ENCODE assay signal across 26 cellular contexts in genomic region chr11:47342036-47342803, GRCh38. TPM values are rescaled to one million over a fixed set of nuclear protein-coding genes. Genes with fewer than 3 reads are reported as not detected.
"Had no signal": no experiment of that assay in that cellular context is flagged by ENCODE, and none has a peak within 500 bp of the region (broad histone marks: within the 10 kb centered on the region; RNA-seq: fewer than 3 reads in every experiment).

No MANE protein-coding gene starts in this region.

- H3K27ac Mint-ChIP-seq: activated CD4-positive, alpha-beta memory T cell treated with anti-CD3 and anti-CD28 coated beads, Interleukin-2, amount 10 ng/mL, durations not matched to agents 7 days and 5 days; activated CD4-positive, alpha-beta T cell treated with anti-CD3 and anti-CD28 coated beads, Interleukin-2, amount 10 ng/mL, durations not matched to agents 7 days and 5 days; natural killer cell; stimulated activated memory B cell treated with anti-CD40 and anti-IgM and Interleukin-4, amounts not matched to agents 10 μg/mL and 1 μg/mL and 100 μg/mL, for 72 hours had no signal

- ATAC-seq: activated naive CD4-positive, alpha-beta T cell treated with anti-CD3 and anti-CD28 coated beads, Interleukin-2, amount 50 U/mL, for 72 hours; activated T-cell treated with anti-CD3 and anti-CD28 coated beads, Interleukin-2, amount 50 U/mL, for 4 hours; foreskin keratinocyte; natural killer cell; stimulated activated memory B cell treated with anti-CD40 and anti-IgM and Interleukin-4, amounts not matched to agents 10 μg/mL and 1 μg/mL and 100 μg/mL, for 72 hours; stimulated activated naive CD8-positive, alpha-beta T cell treated with anti-CD3 and anti-CD28 coated beads, Interleukin-15, amount 100 ng/mL, for 72 hours had no signal

- H3K9me3 ChIP-seq: breast epithelium, esophagus muscularis mucosa, vagina had no signal

- H3K36me3 ChIP-seq: breast epithelium, vagina had no signal

- H3K9me3 Mint-ChIP-seq: activated CD4-positive, alpha-beta memory T cell treated with anti-CD3 and anti-CD28 coated beads, Interleukin-2, amount 10 ng/mL, durations not matched to agents 7 days and 5 days; activated CD4-positive, alpha-beta T cell treated with anti-CD3 and anti-CD28 coated beads, Interleukin-2, amount 10 ng/mL, durations not matched to agents 7 days and 5 days; activated naive CD4-positive, alpha-beta T cell treated with anti-CD3 and anti-CD28 coated beads, Interleukin-2, amount 50 U/mL, for 72 hours; activated T-cell treated with anti-CD3 and anti-CD28 coated beads, Interleukin-2, amount 50 U/mL, for 4 hours; memory B cell; natural killer cell; stimulated activated memory B cell treated with anti-CD40 and anti-IgM and Interleukin-4, amounts not matched to agents 10 μg/mL and 1 μg/mL and 100 μg/mL, for 72 hours; stimulated activated naive CD8-positive, alpha-beta T cell treated with anti-CD3 and anti-CD28 coated beads, Interleukin-15, amount 100 ng/mL, for 72 hours had no signal

- H3K27me3 ChIP-seq: breast epithelium, esophagus muscularis mucosa, vagina had no signal

- H3K27ac ChIP-seq: breast epithelium, esophagus muscularis mucosa, foreskin keratinocyte, skin epidermis, vagina had no signal

- H3K4me3 Mint-ChIP-seq: activated CD4-positive, alpha-beta memory T cell treated with anti-CD3 and anti-CD28 coated beads, Interleukin-2, amount 10 ng/mL, durations not matched to agents 7 days and 5 days; activated CD4-positive, alpha-beta T cell treated with anti-CD3 and anti-CD28 coated beads, Interleukin-2, amount 10 ng/mL, durations not matched to agents 7 days and 5 days; activated T-cell treated with anti-CD3 and anti-CD28 coated beads, Interleukin-2, amount 50 U/mL, for 4 hours; memory B cell; natural killer cell; stimulated activated memory B cell treated with anti-CD40 and anti-IgM and Interleukin-4, amounts not matched to agents 10 μg/mL and 1 μg/mL and 100 μg/mL, for 72 hours; stimulated activated naive CD8-positive, alpha-beta T cell treated with anti-CD3 and anti-CD28 coated beads, Interleukin-15, amount 100 ng/mL, for 72 hours had no signal

- H3K36me3 Mint-ChIP-seq: activated naive CD4-positive, alpha-beta T cell treated with anti-CD3 and anti-CD28 coated beads, Interleukin-2, amount 50 U/mL, for 72 hours; memory B cell; natural killer cell; stimulated activated memory B cell treated with anti-CD40 and anti-IgM and Interleukin-4, amounts not matched to agents 10 μg/mL and 1 μg/mL and 100 μg/mL, for 72 hours had no signal

- DNase-seq: activated CD4-positive, alpha-beta memory T cell treated with anti-CD3 and anti-CD28 coated beads, Interleukin-2, amount 10 ng/mL, durations not matched to agents 7 days and 5 days; activated CD4-positive, alpha-beta T cell treated with anti-CD3 and anti-CD28 coated beads, Interleukin-2, amount 10 ng/mL, durations not matched to agents 7 days and 5 days; activated CD4-positive, CD25-positive, alpha-beta regulatory T cell treated with anti-CD3 and anti-CD28 coated beads, Interleukin-2, amount 50 U/mL, for 72 hours; activated naive CD4-positive, alpha-beta T cell; activated T-cell treated with anti-CD3 and anti-CD28 coated beads, Interleukin-2, amount 50 U/mL, for 4 hours; dermis blood vessel endothelial cell; effector CD4-positive, alpha-beta T cell; foreskin keratinocyte; midbrain; natural killer cell; stimulated activated CD4-positive, alpha-beta T cell treated with anti-CD3 and anti-CD28 coated beads, Interleukin-12 subunit alpha, Interleukin-12 subunit beta, amount 100 ng/mL, for 4 hours; stimulated activated CD4-positive, alpha-beta T cell treated with anti-CD3 and anti-CD28 coated beads, Interleukin-4, amount 100 ng/mL, for 24 hours; stimulated activated CD8-positive, alpha-beta memory T cell treated with anti-CD3 and anti-CD28 coated beads, Interleukin-4, amount 100 ng/mL, for 48 hours; stimulated activated naive CD8-positive, alpha-beta T cell treated with anti-CD3 and anti-CD28 coated beads, Interleukin-15, amount 100 ng/mL, for 72 hours; substantia nigra; T-helper 2 cell had no signal

- FAIRE-seq: colon had no signal

- H3K4me3 ChIP-seq: breast epithelium, esophagus muscularis mucosa, skin epidermis, vagina had no signal

- H3K4me1 Mint-ChIP-seq: activated CD4-positive, alpha-beta memory T cell treated with anti-CD3 and anti-CD28 coated beads, Interleukin-2, amount 10 ng/mL, durations not matched to agents 7 days and 5 days; activated CD4-positive, alpha-beta T cell treated with anti-CD3 and anti-CD28 coated beads, Interleukin-2, amount 10 ng/mL, durations not matched to agents 7 days and 5 days; natural killer cell; stimulated activated naive CD8-positive, alpha-beta T cell treated with anti-CD3 and anti-CD28 coated beads, Interleukin-15, amount 100 ng/mL, for 72 hours had no signal

- H3K27me3 Mint-ChIP-seq: activated CD4-positive, alpha-beta memory T cell treated with anti-CD3 and anti-CD28 coated beads, Interleukin-2, amount 10 ng/mL, durations not matched to agents 7 days and 5 days; activated CD4-positive, alpha-beta T cell treated with anti-CD3 and anti-CD28 coated beads, Interleukin-2, amount 10 ng/mL, durations not matched to agents 7 days and 5 days; memory B cell; stimulated activated memory B cell treated with anti-CD40 and anti-IgM and Interleukin-4, amounts not matched to agents 10 μg/mL and 1 μg/mL and 100 μg/mL, for 72 hours; stimulated activated naive CD8-positive, alpha-beta T cell treated with anti-CD3 and anti-CD28 coated beads, Interleukin-15, amount 100 ng/mL, for 72 hours had no signal

- H3K4me1 ChIP-seq: breast epithelium, foreskin keratinocyte, vagina had no signal

RNA-seq across cellular contexts. Expression of gene MYBPC3, which starts 10.3 kb away (rescaled TPM):
- total RNA-seq: activated CD4-positive, alpha-beta memory T cell treated with anti-CD3 and anti-CD28 coated beads, Interleukin-2, amount 10 ng/mL, durations not matched to agents 7 days and 5 days; activated CD4-positive, alpha-beta T cell treated with anti-CD3 and anti-CD28 coated beads, Interleukin-2, amount 10 ng/mL, durations not matched to agents 7 days and 5 days; activated naive CD4-positive, alpha-beta T cell treated with anti-CD3 and anti-CD28 coated beads, Interleukin-2, amount 50 U/mL, for 72 hours; activated T-cell treated with anti-CD3 and anti-CD28 coated beads, Interleukin-2, amount 50 U/mL, for 4 hours; dermis blood vessel endothelial cell; foreskin keratinocyte; lower leg skin; osteocyte; vagina had no signal
- polyA plus RNA-seq: foreskin keratinocyte had no signal

RNA-seq across cellular contexts. Expression of gene SPI1, which starts 36.1 kb away (rescaled TPM):
- total RNA-seq: activated CD4-positive, alpha-beta memory T cell treated with anti-CD3 and anti-CD28 coated beads, Interleukin-2, amount 10 ng/mL, durations not matched to agents 7 days and 5 days; activated CD4-positive, alpha-beta T cell treated with anti-CD3 and anti-CD28 coated beads, Interleukin-2, amount 10 ng/mL, durations not matched to agents 7 days and 5 days; dermis blood vessel endothelial cell; foreskin keratinocyte; osteocyte had no signal
- polyA plus RNA-seq: foreskin keratinocyte had no signal
